8 cellular contexts compared by ENCODE assay signal in genomic region chr5:74212336-74212735, GRCh38.
DNase-seq lines count a peak whose midpoint lies in the region; ATAC-seq and TF ChIP-seq lines count a peak whose summit lies in the region.
"Had no signal": no experiment of that assay in that cellular context is flagged by ENCODE, and none has a peak within 500 bp of the region (broad histone marks: within the 10 kb centered on the region; RNA-seq: fewer than 3 reads in every experiment).

No MANE protein-coding gene starts in this region.

- H3K9me3 ChIP-seq in adipocyte (ENCODE audit: control insufficient read depth, low read length) (no peaks in the 10 kb centered on the region), mucosa of descending colon (no peaks in the 10 kb centered on the region), ascending aorta (no peaks in the 10 kb centered on the region)

- H3K27ac ChIP-seq in ascending aorta: no peak overlapping the region

- TF ChIP-seq CTCF in mucosa of descending colon (IDR thresholded peaks at IDR 0.05): no peak
- TF ChIP-seq CTCF in omental fat pad (IDR thresholded peaks at IDR 0.05): no peak
- no peak for TF ChIP-seq CTCF in ascending aorta (IDR thresholded peaks at IDR 0.05)

- H3K4me3 Mint-ChIP-seq in activated T-cell treated with anti-CD3 and anti-CD28 coated beads, Interleukin-2, amount 50 U/mL, for 4 hours: no peak overlapping the region

- intact Hi-C loops in mucosa of descending colon (cut with DNase I, micrococcal nuclease): no loop called here
- intact Hi-C loops in ascending aorta (cut with DNase I): no loop called here

- H3K4me3 ChIP-seq in adipocyte (ENCODE audit: low read length): no peak overlapping the region
- no peak overlapping the region for H3K4me3 ChIP-seq in mucosa of descending colon
- H3K4me3 ChIP-seq in ascending aorta: no peak overlapping the region

- H3K4me1 Mint-ChIP-seq in activated T-cell treated with anti-CD3 and anti-CD28 coated beads, Interleukin-2, amount 50 U/mL, for 4 hours (ENCODE audit: low read depth): no peaks in the 10 kb centered on the region

- H3K4me1 ChIP-seq in adipocyte (ENCODE audit: control insufficient read depth, insufficient read depth, low read length): no peaks in the 10 kb centered on the region
- H3K4me1 ChIP-seq in mucosa of descending colon (ENCODE audit: low read depth): no peaks in the 10 kb centered on the region
- H3K4me1 ChIP-seq in ascending aorta: no peaks in the 10 kb centered on the region

- no peaks in the 10 kb centered on the region for H3K9me3 Mint-ChIP-seq in activated T-cell treated with anti-CD3 and anti-CD28 coated beads, Interleukin-2, amount 50 U/mL, for 4 hours

- ATAC-seq in mucosa of descending colon (peak; percentile 44), omental fat pad (ENCODE audit: low FRiP score) (no peak)
- ATAC-seq in activated T-cell treated with anti-CD3 and anti-CD28 coated beads, Interleukin-2, amount 50 U/mL, for 4 hours: no peak

- H3K27me3 ChIP-seq in adipocyte (replicated peaks; ENCODE audit: control insufficient read depth, insufficient read depth, low read length): peaks cover 5% of the 10 kb centered on the region
- no peaks in the 10 kb centered on the region for H3K27me3 ChIP-seq in ascending aorta

- H3K36me3 ChIP-seq in adipocyte (ENCODE audit: control insufficient read depth, insufficient read depth, low read length, severe bottlenecking) (no peaks in the 10 kb centered on the region), mucosa of descending colon (ENCODE audit: low read depth) (no peaks in the 10 kb centered on the region), ascending aorta (no peaks in the 10 kb centered on the region)

- H3K9ac ChIP-seq in adipocyte (ENCODE audit: low read length): no peak overlapping the region

- no peaks in the 10 kb centered on the region for H3K36me3 Mint-ChIP-seq in activated T-cell treated with anti-CD3 and anti-CD28 coated beads, Interleukin-2, amount 50 U/mL, for 4 hours (ENCODE audit: insufficient read depth)

- H3K27me3 Mint-ChIP-seq in activated T-cell treated with anti-CD3 and anti-CD28 coated beads, Interleukin-2, amount 50 U/mL, for 4 hours (ENCODE audit: low read depth): peaks cover 2% of the 10 kb centered on the region

- DNase-seq in EH (ENCODE audit: low read depth) (peak; percentile 57), Kasumi-1 (lab: John Stamatoyannopoulos, UW) (peak; percentile 58 to 70), adipocyte (ENCODE audit: low read depth) (peak; percentile 30), mucosa of descending colon (peak in 1 of 3 donors; percentile 28), omental fat pad (ENCODE audit: low spot score) (no peak), ascending aorta (ENCODE audit: low spot score in 2 of 2) (no peak)
- no peak for DNase-seq in activated T-cell treated with anti-CD3 and anti-CD28 coated beads, Interleukin-2, amount 50 U/mL, for 4 hours
- DNase-seq: stimulated activated CD4-positive, alpha-beta T cell treated with anti-CD3 and anti-CD28 coated beads, Interleukin-15, amount 100 ng/mL, for 24 hours had no signal

Comparison
In these comparisons a context has a peak if more than half of its experiments do, and no peak if none do; other contexts are left out.
1. DNase-seq: peak in EH (single experiment), Kasumi-1 (2 of 2) and adipocyte (single experiment); none in omental fat pad (single experiment), ascending aorta (0 of 2) and activated T-cell treated with anti-CD3 and anti-CD28 coated beads, Interleukin-2, amount 50 U/mL, for 4 hours (single experiment).